ENCODE assay signal across 8 cellular contexts in the genomic region with DNA sequence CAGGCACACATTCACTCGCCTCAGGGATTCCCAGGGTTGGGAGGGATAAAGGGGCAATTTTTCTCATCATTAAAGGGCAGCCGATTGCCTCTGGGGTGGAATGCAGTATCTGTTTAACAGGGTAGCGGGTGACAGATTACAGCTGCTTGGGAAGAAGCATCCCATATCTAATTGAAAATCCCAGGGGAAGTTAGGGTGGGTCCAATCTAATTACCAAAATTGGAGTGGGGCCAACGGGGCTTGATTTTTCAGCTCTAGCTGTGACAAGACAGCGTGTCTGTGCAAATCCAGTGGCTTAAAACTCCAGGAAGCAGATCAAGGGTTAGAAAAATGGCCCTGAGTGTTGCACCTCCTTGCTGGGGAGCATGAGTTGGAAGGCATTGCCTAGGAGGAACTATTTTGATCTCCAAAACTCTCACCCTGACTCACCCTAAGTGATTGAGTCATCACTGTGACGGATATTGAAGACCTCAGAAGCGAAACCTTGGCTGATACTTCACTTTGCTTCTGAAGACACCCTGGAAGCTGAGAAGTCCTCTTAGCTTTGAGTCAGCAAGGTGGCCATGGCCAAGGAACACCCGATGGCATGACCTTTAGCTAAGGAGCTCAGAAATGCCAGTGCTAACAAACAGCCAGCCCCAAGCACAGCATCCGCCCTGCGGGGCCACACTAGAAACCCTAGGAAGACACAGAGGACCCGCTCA. TPM values are rescaled to one million over a fixed set of nuclear protein-coding genes. Genes with fewer than 3 reads are reported as not detected.
DNase-seq lines count a peak whose midpoint lies in the region; ATAC-seq, FAIRE-seq and TF ChIP-seq lines count a peak whose summit lies in the region.
"Had no signal": no experiment of that assay in that cellular context is flagged by ENCODE, and none has a peak within 500 bp of the region (broad histone marks: within the 10 kb centered on the region; RNA-seq: fewer than 3 reads in every experiment).

No MANE protein-coding gene starts in this region.

- H3K9me3 Mint-ChIP-seq in activated B cell treated with CpG ODN at 0.5 μM for 24 hours = no peaks in the 10 kb centered on the region
- H3K9me3 Mint-ChIP-seq: memory B cell had no signal

- H3K27ac Mint-ChIP-seq in activated B cell treated with CpG ODN at 0.5 μM for 24 hours = peak overlapping the region; percentile 41
- H3K27ac Mint-ChIP-seq: memory B cell had no signal

- POLR2A ChIA-PET in activated B cell treated with CpG ODN at 0.5 μM for 24 hours (lab: Charles Lee) = no interaction called here

- intact Hi-C loops in activated B cell treated with CpG ODN at 0.5 μM for 24 hours (cut with micrococcal nuclease) = no loop called here

- no peak for TF ChIP-seq CTCF in activated B cell treated with CpG ODN at 0.5 μM for 24 hours (IDR thresholded peaks at IDR 0.05)

- FAIRE-seq in GM18507 (lab: Jason Lieb, UNC) = peak; percentile 72

- no peaks in the 10 kb centered on the region for H3K27me3 Mint-ChIP-seq in activated B cell treated with CpG ODN at 0.5 μM for 24 hours
- H3K27me3 Mint-ChIP-seq: memory B cell had no signal

- peaks cover 5% of the 10 kb centered on the region for H3K4me1 Mint-ChIP-seq in activated B cell treated with CpG ODN at 0.5 μM for 24 hours
- H3K4me1 Mint-ChIP-seq: memory B cell had no signal

- H3K36me3 Mint-ChIP-seq in activated B cell treated with CpG ODN at 0.5 μM for 24 hours (ENCODE audit: low read depth) = peaks cover 3% of the 10 kb centered on the region

- peak; percentile 67 for ATAC-seq in activated B cell treated with CpG ODN at 0.5 μM for 24 hours (ENCODE audit: low read depth)
- no peak for ATAC-seq in HG03460 (IDR thresholded peaks at IDR 0.05; ENCODE audit: unreplicated experiment)

- no peak overlapping the region for H3K4me3 Mint-ChIP-seq in activated B cell treated with CpG ODN at 0.5 μM for 24 hours
- H3K4me3 Mint-ChIP-seq: memory B cell had no signal

- CTCF ChIA-PET in activated B cell treated with CpG ODN at 0.5 μM for 24 hours (lab: Charles Lee) = no interaction called here

- DNase-seq in GM18507 (ENCODE audit: extremely low spot score, insufficient read length, low read depth) = no peak
- peak; percentile 75 for DNase-seq in HS-27A (ENCODE audit: low read depth)
- no peak for DNase-seq in activated B cell treated with CpG ODN at 0.5 μM for 24 hours
- DNase-seq in glomerular visceral epithelial cell (ENCODE audit: extremely low spot score) = peak; percentile 71
- no peak for DNase-seq in cortex of kidney (lab: John Stamatoyannopoulos, UW)
- no peak for DNase-seq in activated gamma-delta T cell (lab: John Stamatoyannopoulos, UW)

RNA-seq across cellular contexts. Expression of gene GRHL3, which starts 46.0 kb away (rescaled TPM):
- 0.64 and 0.78 TPM in 2 replicates for total RNA-seq in activated B cell treated with CpG ODN at 0.5 μM for 24 hours

RNA-seq across cellular contexts. Expression of gene STPG1, which starts 48.5 kb away (rescaled TPM):
- total RNA-seq in activated B cell treated with CpG ODN at 0.5 μM for 24 hours = 5.5 and 7.4 TPM in 2 replicates

RNA-seq across cellular contexts. Expression of gene NIPAL3, which starts 50.5 kb away (rescaled TPM):
- 21.0 and 23.2 TPM in 2 replicates for total RNA-seq in activated B cell treated with CpG ODN at 0.5 μM for 24 hours

Comparison
In these comparisons a context has a peak if more than half of its experiments do, and no peak if none do; other contexts are left out.
1. DNase-seq: peak in HS-27A (single experiment) and glomerular visceral epithelial cell (single experiment); none in GM18507 (single experiment), activated B cell treated with CpG ODN at 0.5 μM for 24 hours (single experiment), cortex of kidney (single experiment) and activated gamma-delta T cell (single experiment).